In genomic region chr10:7525314-7526016, GRCh38 we compare ENCODE assay signal across 8 cellular contexts.
DNase-seq lines count a peak whose midpoint lies in the region; ATAC-seq and TF ChIP-seq lines count a peak whose summit lies in the region.

No MANE protein-coding gene starts in this region.

- H3K27me3 Mint-ChIP-seq in activated CD4-positive, alpha-beta memory T cell treated with anti-CD3 and anti-CD28 coated beads, Interleukin-2, amount 10 ng/mL, durations not matched to agents 7 days and 5 days = peaks cover 15% of the 10 kb centered on the region
- H3K27me3 Mint-ChIP-seq in natural killer cell treated with Interleukin-12 subunit alpha and Interleukin-12 subunit beta and Interleukin-15 and Interleukin-18, amount 100 ng/mL, for 72 hours = peaks cover 6 to 13% of the 10 kb centered on the region in 2 donors

- peaks cover 15% of the 10 kb centered on the region for H3K4me1 Mint-ChIP-seq in activated CD4-positive, alpha-beta memory T cell treated with anti-CD3 and anti-CD28 coated beads, Interleukin-2, amount 10 ng/mL, durations not matched to agents 7 days and 5 days
- H3K4me1 Mint-ChIP-seq in natural killer cell treated with Interleukin-12 subunit alpha and Interleukin-12 subunit beta and Interleukin-15 and Interleukin-18, amount 100 ng/mL, for 72 hours (ENCODE audit: low read depth in 2 of 2) = peaks cover 6 to 9% of the 10 kb centered on the region in 2 donors

- no peak overlapping the region for H3K4me3 Mint-ChIP-seq in activated CD4-positive, alpha-beta memory T cell treated with anti-CD3 and anti-CD28 coated beads, Interleukin-2, amount 10 ng/mL, durations not matched to agents 7 days and 5 days
- H3K4me3 Mint-ChIP-seq in natural killer cell treated with Interleukin-12 subunit alpha and Interleukin-12 subunit beta and Interleukin-15 and Interleukin-18, amount 100 ng/mL, for 72 hours = no peak overlapping the region

- TF ChIP-seq EP300 in transverse colon (IDR thresholded peaks at IDR 0.05; ENCODE audit: low read depth) = no peak

- H3K4me1 ChIP-seq in transverse colon = no peaks in the 10 kb centered on the region

- H3K27ac Mint-ChIP-seq in activated CD4-positive, alpha-beta memory T cell treated with anti-CD3 and anti-CD28 coated beads, Interleukin-2, amount 10 ng/mL, durations not matched to agents 7 days and 5 days = no peak overlapping the region
- peak overlapping the region in 1 of 2 donors; percentile 37 for H3K27ac Mint-ChIP-seq in natural killer cell treated with Interleukin-12 subunit alpha and Interleukin-12 subunit beta and Interleukin-15 and Interleukin-18, amount 100 ng/mL, for 72 hours

- H3K27ac ChIP-seq in transverse colon = no peak overlapping the region

- H3K36me3 ChIP-seq in transverse colon = no peaks in the 10 kb centered on the region

- H3K36me3 Mint-ChIP-seq in activated CD4-positive, alpha-beta memory T cell treated with anti-CD3 and anti-CD28 coated beads, Interleukin-2, amount 10 ng/mL, durations not matched to agents 7 days and 5 days (ENCODE audit: low read depth) = no peaks in the 10 kb centered on the region
- no peaks in the 10 kb centered on the region for H3K36me3 Mint-ChIP-seq in natural killer cell treated with Interleukin-12 subunit alpha and Interleukin-12 subunit beta and Interleukin-15 and Interleukin-18, amount 100 ng/mL, for 72 hours

- no peaks in the 10 kb centered on the region for H3K9me3 ChIP-seq in transverse colon

- TF ChIP-seq CTCF in transverse colon (IDR thresholded peaks at IDR 0.05) = peak; percentile 68 to 82 (median 79)

- WGBS in transverse colon (ENCODE audit: low coverage in 1 of 2), 2 donors = 29 to 41% methylated on average over 11 to 16 of the region's 16 CpGs

- no peaks in the 10 kb centered on the region for H3K9me3 Mint-ChIP-seq in activated CD4-positive, alpha-beta memory T cell treated with anti-CD3 and anti-CD28 coated beads, Interleukin-2, amount 10 ng/mL, durations not matched to agents 7 days and 5 days
- H3K9me3 Mint-ChIP-seq in natural killer cell treated with Interleukin-12 subunit alpha and Interleukin-12 subunit beta and Interleukin-15 and Interleukin-18, amount 100 ng/mL, for 72 hours = no peaks in the 10 kb centered on the region

- peak; percentile 81 for DNase-seq in CD1c-positive myeloid dendritic cell (ENCODE audit: extremely low spot score)
- DNase-seq in NCI-H526 (lab: John Stamatoyannopoulos, UW) = peak; percentile 12 to 66
- peak; percentile 66 for DNase-seq in activated CD4-positive, alpha-beta memory T cell treated with anti-CD3 and anti-CD28 coated beads, Interleukin-2, amount 10 ng/mL, durations not matched to agents 7 days and 5 days
- no peak for DNase-seq in natural killer cell treated with Interleukin-12 subunit alpha and Interleukin-12 subunit beta and Interleukin-15 and Interleukin-18, amount 100 ng/mL, for 72 hours (ENCODE audit: low spot score)
- peak; percentile 63 for DNase-seq in transverse colon

- no peak for TF ChIP-seq POLR2A in transverse colon (IDR thresholded peaks at IDR 0.05)

- ATAC-seq in GM18861 (IDR thresholded peaks at IDR 0.05; ENCODE audit: unreplicated experiment) (peak; percentile 64), HG03135 (IDR thresholded peaks at IDR 0.05; ENCODE audit: unreplicated experiment) (peak; percentile 68), esophagus mucosa (peak; percentile 81)
- peak; percentile 73 for ATAC-seq in natural killer cell treated with Interleukin-12 subunit alpha and Interleukin-12 subunit beta and Interleukin-15 and Interleukin-18, amount 100 ng/mL, for 72 hours

- CTCF ChIA-PET in activated CD4-positive, alpha-beta memory T cell treated with anti-CD3 and anti-CD28 coated beads, Interleukin-2, amount 10 ng/mL, durations not matched to agents 7 days and 5 days (lab: Charles Lee) = interaction anchor here (0.6 to 2.0 kb wide), 44 partner anchors 9 to 1804 kb away, joined by 3 to 97 read pairs (median 4); partner anchors contain the start of genes ATP5F1C, ITIH2, KIN and SFMBT2

- in situ Hi-C loops in transverse colon (cut with MboI; ENCODE audit: low pct_ligation_motif_present in 1 of 4, low pct_unique_long_range_greater_than_20kb in 1 of 4, low sequenced_read_pairs in 3 of 4) = loop anchor here in 2 of 4 donors (5.0 to 10.0 kb wide), 2 partner anchors 162 to 1779 kb away; no protein-coding TSS in a partner anchor

- POLR2A ChIA-PET in activated CD4-positive, alpha-beta memory T cell treated with anti-CD3 and anti-CD28 coated beads, Interleukin-2, amount 10 ng/mL, durations not matched to agents 7 days and 5 days (lab: Charles Lee) = interaction anchor here (0.8 to 1.2 kb wide), 2 partner anchors 162 to 333 kb away, joined by 3 read pairs; no protein-coding TSS in a partner anchor

- intact Hi-C loops in transverse colon (cut with DNase I; ENCODE audit: low total_unique reads) = no loop called here

- no peaks in the 10 kb centered on the region for H3K27me3 ChIP-seq in transverse colon

- H3K4me3 ChIP-seq in transverse colon = no peak overlapping the region
